In genomic region chr15:64460206-64460736, GRCh38 we compare ENCODE assay signal across 2 cellular contexts.
TF ChIP-seq lines count a peak whose summit lies in the region.

Gene ZNF609, plus strand, starts transcription at chr15:64460578. Its CDS starts 38,842 bp downstream, at chr15:64499420.

TF ChIP-seq in IMR-90, 13 proteins besides CTCF, POLR2A, EP300 and RAD21 (continued from another document):
- TF ChIP-seq ELK1 (IDR thresholded peaks at IDR 0.05; ENCODE audit: borderline replicate concordance, low read depth, low read length) (no peak), BHLHE40 (IDR thresholded peaks at IDR 0.05; ENCODE audit: low read depth, low read length) (no peak), NFE2L2 (IDR thresholded peaks at IDR 0.05; ENCODE audit: low read depth, low read length) (peak; percentile 25; the same call in 1 of the 2 replicates), RCOR1 (IDR thresholded peaks at IDR 0.05; ENCODE audit: insufficient replicate concordance, low read length) (peak; percentile 44), FOS (IDR thresholded peaks at IDR 0.05; ENCODE audit: low read depth, low read length) (0 out of 2 replicates have a peak, but pooled peaks have one; percentile 30), MXI1 (IDR thresholded peaks at IDR 0.05; ENCODE audit: borderline replicate concordance, low read depth, low read length) (no peak)

TF ChIP-seq in PFSK-1, 5 proteins besides CTCF, POLR2A, EP300 and RAD21 (continued from another document):
- TF ChIP-seq TAF1 (IDR thresholded peaks at IDR 0.05; ENCODE audit: borderline replicate concordance, insufficient read depth, low read length) (peak; percentile 88), FOXP2 (optimal IDR thresholded peaks at IDR 0.05; ENCODE audit: borderline replicate concordance, extremely low read depth, extremely low read length, insufficient read depth) (peak; percentile 86), POLR2AphosphoS5 (IDR thresholded peaks at IDR 0.05; ENCODE audit: low read depth, low read length) (peak; percentile 53), SIN3A (IDR thresholded peaks at IDR 0.05; ENCODE audit: borderline replicate concordance, insufficient read depth, low read length) (peak; percentile 86; the same call in 1 of the 2 replicates)
